Comparison of ENCODE assay signal across 1 cellular context in genomic region chr17:78980624-78980972, GRCh38.
TF ChIP-seq lines count a peak whose summit lies in the region.

No MANE protein-coding gene starts in this region.

TF ChIP-seq in GM12878, 131 proteins besides CTCF, POLR2A, EP300 and RAD21:
- TF ChIP-seq STAT3 (IDR thresholded peaks at IDR 0.05; ENCODE audit: low read depth, low read length) (no peak), IRF3 (IDR thresholded peaks at IDR 0.05) (no peak), MXI1 (IDR thresholded peaks at IDR 0.05; ENCODE audit: low read depth, low read length) (no peak), PRDM15 (CRISPR knock-in tag; IDR thresholded peaks at IDR 0.05) (no peak), NFYA (IDR thresholded peaks at IDR 0.05; ENCODE audit: borderline replicate concordance, low read depth, low read length) (no peak), IRF4 (IDR thresholded peaks at IDR 0.05; ENCODE audit: low read depth, low read length) (no peak), EGR1 (IDR thresholded peaks at IDR 0.05; ENCODE audit: borderline replicate concordance in 1 of 2, low read depth in 2 of 2, low read length in 2 of 2) (no peak), SMC3 (IDR thresholded peaks at IDR 0.05; ENCODE audit: borderline replicate concordance, low read length) (no peak), RBBP5 (conservative IDR thresholded peaks at IDR 0.05) (no peak), TCF12 (IDR thresholded peaks at IDR 0.05; ENCODE audit: low read depth, low read length) (no peak), PML (IDR thresholded peaks at IDR 0.05; ENCODE audit: low read length) (no peak), DPF2 (IDR thresholded peaks at IDR 0.05) (no peak), BCLAF1 (IDR thresholded peaks at IDR 0.05) (no peak)
